In the genomic region with DNA sequence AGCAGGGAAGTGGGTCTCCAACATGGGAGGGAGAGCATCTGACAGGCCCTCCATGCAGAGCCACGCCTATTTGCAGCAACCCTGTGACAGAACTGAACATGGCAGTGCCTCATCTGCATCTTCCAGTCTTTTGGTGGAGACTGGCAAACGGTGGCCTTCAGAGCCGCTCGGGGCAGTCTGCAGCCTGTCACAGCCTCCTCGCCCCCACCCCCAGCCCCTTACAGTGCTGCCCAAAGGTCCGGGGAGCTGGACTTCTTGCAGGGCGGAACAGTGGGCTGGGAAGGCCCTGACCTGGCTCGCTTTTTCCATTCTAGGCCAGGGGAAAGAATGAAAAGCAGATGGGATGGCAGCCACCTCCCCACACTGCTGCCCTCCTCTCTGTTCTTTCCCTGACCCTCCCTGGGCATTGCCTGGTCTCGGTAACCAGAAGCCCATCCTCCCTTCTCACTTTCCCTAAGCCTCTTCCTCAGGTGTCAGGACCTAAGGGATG, we compare ENCODE assay signal across 8 cellular contexts. TPM values are rescaled to one million over a fixed set of nuclear protein-coding genes. Genes with fewer than 3 reads are reported as not detected.
DNase-seq lines count a peak whose midpoint lies in the region; TF ChIP-seq lines count a peak whose summit lies in the region.

No MANE protein-coding gene starts in this region.

- in situ Hi-C loops in G401 (cut with HindIII; ENCODE audit: low sequenced_read_pairs), result loop anchor here (5.0 kb wide), 1 partner anchor 71 kb away; no protein-coding TSS in a partner anchor

- peak overlapping the region in 13 of 21 experiments; percentile 4 to 100 (median 100) for H3K27ac ChIP-seq in skin epidermis

- no peak for TF ChIP-seq CTCF in WI38 (IDR thresholded peaks at IDR 0.05; ENCODE audit: low read depth, low read length)
- no peak for TF ChIP-seq CTCF in foreskin fibroblast (IDR thresholded peaks at IDR 0.05; ENCODE audit: low read depth, low read length)

- H3K4me3 ChIP-seq in WI38 (ENCODE audit: low read depth, low read length) (peak overlapping the region; percentile 100; the same call in 1 of the 2 replicates), foreskin fibroblast (ENCODE audit: low read depth in 1 of 2, low read length in 2 of 2) (peak overlapping the region; percentile 94 to 99), skin epidermis (peak overlapping the region in 1 of 7 experiments; percentile 97)

- DNase-seq in G401 (ENCODE audit: low spot score) (peak; percentile 39), foreskin fibroblast (peak in 1 of 2 donors; percentile 33), inferior parietal cortex (ENCODE audit: extremely low spot score) (no peak), HPDE6-E6E7 (ENCODE audit: extremely low spot score) (no peak), NCI-H510A treated with DMSO at 0.1 percent for 48 hours (lab: John Stamatoyannopoulos, UW) (no peak)
- no peak for DNase-seq in activated CD4-positive, CD25-positive, alpha-beta regulatory T cell treated with anti-CD3 and anti-CD28 coated beads, Interleukin-2, amount 50 U/mL, for 72 hours

RNA-seq across cellular contexts. Expression of gene CALM3, which starts 2.7 kb away (rescaled TPM):
- 109 and 147 TPM in 2 replicates for total RNA-seq in G401 (2014; rRNA removed; shearing (Covaris generic))

RNA-seq across cellular contexts. Expression of gene PTGIR, which starts 21.1 kb away (rescaled TPM):
- 1.7 and 16.2 TPM in 2 replicates for total RNA-seq in G401 (2014; rRNA removed; shearing (Covaris generic))

RNA-seq across cellular contexts. Expression of gene GNG8, which starts 32.2 kb away (rescaled TPM):
- not detected in 2 replicates for total RNA-seq in G401 (2014; rRNA removed; shearing (Covaris generic))

RNA-seq across cellular contexts. Expression of gene DACT3, which starts 57.2 kb away (rescaled TPM):
- total RNA-seq in G401 (2014; rRNA removed; shearing (Covaris generic)), result 12.0 and 16.3 TPM in 2 replicates
